1 cellular context compared by ENCODE assay signal in the genomic region with DNA sequence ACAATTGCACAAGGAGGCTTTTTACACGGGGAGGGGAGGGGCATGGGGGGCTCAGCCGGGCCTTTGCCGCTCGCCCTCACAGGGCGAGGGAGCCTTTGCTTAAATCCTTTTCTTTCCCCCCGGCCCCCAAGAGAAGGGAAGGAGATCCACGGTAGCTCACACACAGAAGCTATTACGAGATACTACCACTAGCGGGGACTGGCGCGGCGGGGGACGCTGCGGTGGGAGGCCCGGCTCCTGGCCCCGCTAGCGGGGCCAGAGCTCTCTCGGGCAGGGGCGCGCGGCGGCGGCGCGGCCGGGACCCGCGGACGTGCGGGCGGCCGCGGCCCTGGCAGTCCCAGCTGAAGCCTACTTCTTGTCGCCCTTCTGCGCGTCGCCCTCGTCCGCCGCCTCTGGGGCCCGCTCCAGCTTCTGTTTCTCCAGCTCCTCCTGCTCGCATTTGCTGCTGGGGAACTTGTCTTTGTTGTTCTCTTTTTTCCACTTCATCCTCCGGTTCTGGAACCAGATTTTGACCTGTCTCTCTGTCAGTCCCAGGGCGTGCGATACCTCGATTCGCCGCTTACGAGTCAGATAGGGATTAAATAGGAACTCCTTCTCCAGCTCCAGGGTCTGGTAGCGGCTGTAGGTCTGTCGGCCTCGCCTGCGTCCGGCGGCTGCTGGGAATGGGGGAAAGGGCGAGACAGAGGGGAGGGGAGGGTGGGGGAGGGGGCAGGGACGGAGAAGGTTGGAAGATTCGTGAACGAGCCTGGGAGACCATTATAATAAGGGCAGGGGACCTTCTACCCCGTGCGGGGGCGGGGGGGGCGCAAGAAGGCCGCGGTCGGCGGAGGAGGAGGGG.
A peak's percentile ranks its signal among the peaks of the same experiment; 100 is the strongest.
TF ChIP-seq lines count a peak whose summit lies in the region.

No MANE protein-coding gene starts in this region.

TF ChIP-seq in H1, 55 proteins besides CTCF, POLR2A, EP300 and RAD21:
- TF ChIP-seq JUN (IDR thresholded peaks at IDR 0.05; ENCODE audit: low read depth, low read length) (no peak), TBP (IDR thresholded peaks at IDR 0.05; ENCODE audit: low read depth, low read length) (no peak), RNF2 (IDR thresholded peaks at IDR 0.05; ENCODE audit: borderline replicate concordance, low read depth, low read length, missing control alignments, poor library complexity, severe bottlenecking) (peak; percentile 77), POLR2AphosphoS5 (IDR thresholded peaks at IDR 0.05; ENCODE audit: low read depth, low read length) (no peak), BRCA1 (IDR thresholded peaks at IDR 0.05; ENCODE audit: low read depth, low read length) (no peak), TAF7 (optimal IDR thresholded peaks at IDR 0.05; ENCODE audit: borderline replicate concordance, low read depth, low read length) (no peak), RBBP5 (IDR thresholded peaks at IDR 0.05; ENCODE audit: borderline replicate concordance, low read depth, low read length) (no peak), ATF2 (IDR thresholded peaks at IDR 0.05; ENCODE audit: low read length) (no peak), BACH1 (IDR thresholded peaks at IDR 0.05; ENCODE audit: low read length) (0 out of 2 replicates have a peak, but pooled peaks have one; percentile 8), PHF8 (conservative IDR thresholded peaks at IDR 0.05; ENCODE audit: low read depth, low read length) (no peak), CEBPB (IDR thresholded peaks at IDR 0.05; ENCODE audit: low read depth, low read length) (no peak), GABPA (IDR thresholded peaks at IDR 0.05; ENCODE audit: borderline replicate concordance, insufficient read depth, low read length) (no peak), EZH2 (IDR thresholded peaks at IDR 0.05; ENCODE audit: low read depth, low read length, severe bottlenecking) (peak; percentile 71), TAF1 (IDR thresholded peaks at IDR 0.05; ENCODE audit: low read depth, low read length) (no peak), CTBP2 (IDR thresholded peaks at IDR 0.05; ENCODE audit: borderline replicate concordance, insufficient read depth, insufficient read length, low read length) (no peak), HDAC6 (IDR thresholded peaks at IDR 0.05; ENCODE audit: low read depth, low read length) (no peak), SAP30 (IDR thresholded peaks at IDR 0.05; ENCODE audit: insufficient read depth, insufficient replicate concordance, low read length) (no peak), FOSL1 (IDR thresholded peaks at IDR 0.05; ENCODE audit: insufficient read depth, low read depth, low read length) (no peak), CHD1 (IDR thresholded peaks at IDR 0.05; ENCODE audit: low read depth, low read length) (no peak), HDAC2 (IDR thresholded peaks at IDR 0.05; ENCODE audit: borderline replicate concordance in 1 of 2, low read depth in 2 of 2, low read length in 2 of 2) (no peak), SP2 (IDR thresholded peaks at IDR 0.05; ENCODE audit: low read length) (no peak), CBX5 (IDR thresholded peaks at IDR 0.05; ENCODE audit: low read depth, low read length) (no peak), SP1 (IDR thresholded peaks at IDR 0.05; ENCODE audit: low read depth, low read length) (no peak), USF2 (IDR thresholded peaks at IDR 0.05; ENCODE audit: low read length) (no peak), KDM5A (IDR thresholded peaks at IDR 0.05; ENCODE audit: low read length) (no peak), SUZ12 (IDR thresholded peaks at IDR 0.05; ENCODE audit: low read length) (peak; percentile 58), ASH2L (IDR thresholded peaks at IDR 0.05; ENCODE audit: low read length) (no peak), SP4 (IDR thresholded peaks at IDR 0.05; ENCODE audit: low read length) (no peak), NANOG (IDR thresholded peaks at IDR 0.05; ENCODE audit: insufficient read depth, low read depth, low read length, poor library complexity, severe bottlenecking) (no peak)
- TF ChIP-seq, protein P1, sequence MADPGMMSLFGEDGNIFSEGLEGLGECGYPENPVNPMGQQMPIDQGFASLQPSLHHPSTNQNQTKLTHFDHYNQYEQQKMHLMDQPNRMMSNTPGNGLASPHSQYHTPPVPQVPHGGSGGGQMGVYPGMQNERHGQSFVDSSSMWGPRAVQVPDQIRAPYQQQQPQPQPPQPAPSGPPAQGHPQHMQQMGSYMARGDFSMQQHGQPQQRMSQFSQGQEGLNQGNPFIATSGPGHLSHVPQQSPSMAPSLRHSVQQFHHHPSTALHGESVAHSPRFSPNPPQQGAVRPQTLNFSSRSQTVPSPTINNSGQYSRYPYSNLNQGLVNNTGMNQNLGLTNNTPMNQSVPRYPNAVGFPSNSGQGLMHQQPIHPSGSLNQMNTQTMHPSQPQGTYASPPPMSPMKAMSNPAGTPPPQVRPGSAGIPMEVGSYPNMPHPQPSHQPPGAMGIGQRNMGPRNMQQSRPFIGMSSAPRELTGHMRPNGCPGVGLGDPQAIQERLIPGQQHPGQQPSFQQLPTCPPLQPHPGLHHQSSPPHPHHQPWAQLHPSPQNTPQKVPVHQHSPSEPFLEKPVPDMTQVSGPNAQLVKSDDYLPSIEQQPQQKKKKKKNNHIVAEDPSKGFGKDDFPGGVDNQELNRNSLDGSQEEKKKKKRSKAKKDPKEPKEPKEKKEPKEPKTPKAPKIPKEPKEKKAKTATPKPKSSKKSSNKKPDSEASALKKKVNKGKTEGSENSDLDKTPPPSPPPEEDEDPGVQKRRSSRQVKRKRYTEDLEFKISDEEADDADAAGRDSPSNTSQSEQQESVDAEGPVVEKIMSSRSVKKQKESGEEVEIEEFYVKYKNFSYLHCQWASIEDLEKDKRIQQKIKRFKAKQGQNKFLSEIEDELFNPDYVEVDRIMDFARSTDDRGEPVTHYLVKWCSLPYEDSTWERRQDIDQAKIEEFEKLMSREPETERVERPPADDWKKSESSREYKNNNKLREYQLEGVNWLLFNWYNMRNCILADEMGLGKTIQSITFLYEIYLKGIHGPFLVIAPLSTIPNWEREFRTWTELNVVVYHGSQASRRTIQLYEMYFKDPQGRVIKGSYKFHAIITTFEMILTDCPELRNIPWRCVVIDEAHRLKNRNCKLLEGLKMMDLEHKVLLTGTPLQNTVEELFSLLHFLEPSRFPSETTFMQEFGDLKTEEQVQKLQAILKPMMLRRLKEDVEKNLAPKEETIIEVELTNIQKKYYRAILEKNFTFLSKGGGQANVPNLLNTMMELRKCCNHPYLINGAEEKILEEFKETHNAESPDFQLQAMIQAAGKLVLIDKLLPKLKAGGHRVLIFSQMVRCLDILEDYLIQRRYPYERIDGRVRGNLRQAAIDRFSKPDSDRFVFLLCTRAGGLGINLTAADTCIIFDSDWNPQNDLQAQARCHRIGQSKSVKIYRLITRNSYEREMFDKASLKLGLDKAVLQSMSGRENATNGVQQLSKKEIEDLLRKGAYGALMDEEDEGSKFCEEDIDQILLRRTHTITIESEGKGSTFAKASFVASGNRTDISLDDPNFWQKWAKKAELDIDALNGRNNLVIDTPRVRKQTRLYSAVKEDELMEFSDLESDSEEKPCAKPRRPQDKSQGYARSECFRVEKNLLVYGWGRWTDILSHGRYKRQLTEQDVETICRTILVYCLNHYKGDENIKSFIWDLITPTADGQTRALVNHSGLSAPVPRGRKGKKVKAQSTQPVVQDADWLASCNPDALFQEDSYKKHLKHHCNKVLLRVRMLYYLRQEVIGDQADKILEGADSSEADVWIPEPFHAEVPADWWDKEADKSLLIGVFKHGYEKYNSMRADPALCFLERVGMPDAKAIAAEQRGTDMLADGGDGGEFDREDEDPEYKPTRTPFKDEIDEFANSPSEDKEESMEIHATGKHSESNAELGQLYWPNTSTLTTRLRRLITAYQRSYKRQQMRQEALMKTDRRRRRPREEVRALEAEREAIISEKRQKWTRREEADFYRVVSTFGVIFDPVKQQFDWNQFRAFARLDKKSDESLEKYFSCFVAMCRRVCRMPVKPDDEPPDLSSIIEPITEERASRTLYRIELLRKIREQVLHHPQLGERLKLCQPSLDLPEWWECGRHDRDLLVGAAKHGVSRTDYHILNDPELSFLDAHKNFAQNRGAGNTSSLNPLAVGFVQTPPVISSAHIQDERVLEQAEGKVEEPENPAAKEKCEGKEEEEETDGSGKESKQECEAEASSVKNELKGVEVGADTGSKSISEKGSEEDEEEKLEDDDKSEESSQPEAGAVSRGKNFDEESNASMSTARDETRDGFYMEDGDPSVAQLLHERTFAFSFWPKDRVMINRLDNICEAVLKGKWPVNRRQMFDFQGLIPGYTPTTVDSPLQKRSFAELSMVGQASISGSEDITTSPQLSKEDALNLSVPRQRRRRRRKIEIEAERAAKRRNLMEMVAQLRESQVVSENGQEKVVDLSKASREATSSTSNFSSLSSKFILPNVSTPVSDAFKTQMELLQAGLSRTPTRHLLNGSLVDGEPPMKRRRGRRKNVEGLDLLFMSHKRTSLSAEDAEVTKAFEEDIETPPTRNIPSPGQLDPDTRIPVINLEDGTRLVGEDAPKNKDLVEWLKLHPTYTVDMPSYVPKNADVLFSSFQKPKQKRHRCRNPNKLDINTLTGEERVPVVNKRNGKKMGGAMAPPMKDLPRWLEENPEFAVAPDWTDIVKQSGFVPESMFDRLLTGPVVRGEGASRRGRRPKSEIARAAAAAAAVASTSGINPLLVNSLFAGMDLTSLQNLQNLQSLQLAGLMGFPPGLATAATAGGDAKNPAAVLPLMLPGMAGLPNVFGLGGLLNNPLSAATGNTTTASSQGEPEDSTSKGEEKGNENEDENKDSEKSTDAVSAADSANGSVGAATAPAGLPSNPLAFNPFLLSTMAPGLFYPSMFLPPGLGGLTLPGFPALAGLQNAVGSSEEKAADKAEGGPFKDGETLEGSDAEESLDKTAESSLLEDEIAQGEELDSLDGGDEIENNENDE (IDR thresholded peaks at IDR 0.05; ENCODE audit: insufficient replicate concordance, low read length), result no peak
